In the genomic region with DNA sequence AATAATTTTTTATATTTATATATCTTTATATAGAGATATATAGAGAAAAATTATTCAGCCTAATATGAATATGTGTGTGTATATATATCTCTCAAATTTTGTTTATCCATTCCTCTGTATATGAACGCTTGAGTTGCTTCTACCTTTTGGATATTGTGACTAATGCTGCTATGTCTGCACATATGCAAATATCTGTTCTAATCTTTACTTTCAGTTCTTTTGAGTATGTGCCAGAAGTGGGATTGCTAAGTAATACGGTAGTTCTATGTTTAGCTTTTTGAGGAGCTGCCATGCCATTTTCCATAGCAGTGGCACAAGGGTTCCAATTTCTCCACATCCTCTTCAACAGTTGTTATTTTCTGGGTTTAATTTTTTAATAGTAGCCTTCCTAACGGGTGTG, we compare ENCODE assay signal across 9 cellular contexts.
A peak's percentile ranks its signal among the peaks of the same experiment; 100 is the strongest.
DNase-seq lines count a peak whose midpoint lies in the region; ATAC-seq and TF ChIP-seq lines count a peak whose summit lies in the region.
"Had no signal": no experiment of that assay in that cellular context is flagged by ENCODE, and none has a peak within 500 bp of the region (broad histone marks: within the 10 kb centered on the region; RNA-seq: fewer than 3 reads in every experiment).

No MANE protein-coding gene starts in this region.

- 25 to 40% (median 28%) methylated on average over 3 of the region's 3 CpGs for WGBS in psoas muscle, 3 donors
- no CpG with 5 or more reads among the region's 3 CpGs for WGBS in mesenchymal stem cell

- H3K18ac ChIP-seq in mesenchymal stem cell (ENCODE audit: low read depth in 1 of 2, low read length in 2 of 2): no peak overlapping the region

- H4K8ac ChIP-seq in mesenchymal stem cell (ENCODE audit: low read length): no peak overlapping the region

- no peak for TF ChIP-seq CTCF in psoas muscle (IDR thresholded peaks at IDR 0.05)
- TF ChIP-seq CTCF in tibial artery (IDR thresholded peaks at IDR 0.05): no peak

- H3K79me1 ChIP-seq in mesenchymal stem cell (replicated peaks; ENCODE audit: low read length, poor library complexity, severe bottlenecking): no peaks in the 10 kb centered on the region

- peak overlapping the region; percentile 0 for H3K4me3 ChIP-seq in psoas muscle
- no peak overlapping the region for H3K4me3 ChIP-seq in mesenchymal stem cell (ENCODE audit: insufficient read depth in 1 of 2, low read depth in 1 of 2, low read length in 2 of 2)
- no peak overlapping the region for H3K4me3 ChIP-seq in tibial artery
- H3K4me3 ChIP-seq: uterus had no signal

- H3K27ac Mint-ChIP-seq in activated CD4-positive, alpha-beta memory T cell treated with anti-CD3 and anti-CD28 coated beads for 36 hours: peak overlapping the region; percentile 24
- H3K27ac Mint-ChIP-seq in activated CD4-positive, alpha-beta memory T cell treated with anti-CD3 and anti-CD28 coated beads, Interleukin-2, amount 10 ng/mL, durations not matched to agents 7 days and 5 days: no peak overlapping the region

- CTCF ChIA-PET in activated CD4-positive, alpha-beta memory T cell treated with anti-CD3 and anti-CD28 coated beads for 36 hours (lab: Charles Lee): interaction anchor here (1.0 to 2.4 kb wide), 3 partner anchors 12 to 18 kb away, joined by 3 to 18 read pairs (median 12); no protein-coding TSS in a partner anchor
- CTCF ChIA-PET in activated CD4-positive, alpha-beta memory T cell treated with anti-CD3 and anti-CD28 coated beads, Interleukin-2, amount 10 ng/mL, durations not matched to agents 7 days and 5 days (lab: Charles Lee): no interaction called here

- peak overlapping the region; percentile 36 for H3K27ac ChIP-seq in psoas muscle
- H3K27ac ChIP-seq in mesenchymal stem cell (ENCODE audit: low read length, poor library complexity, severe bottlenecking): no peak overlapping the region
- no peak overlapping the region for H3K27ac ChIP-seq in tibial artery
- H3K27ac ChIP-seq: uterus had no signal

- intact Hi-C loops in activated CD4-positive, alpha-beta memory T cell treated with anti-CD3 and anti-CD28 coated beads for 36 hours (cut with micrococcal nuclease): no loop called here
- intact Hi-C loops in psoas muscle (cut with DNase I): no loop called here
- intact Hi-C loops in tibial artery (cut with DNase I; ENCODE audit: low total_unique reads): no loop called here

- no peak overlapping the region for H4K91ac ChIP-seq in mesenchymal stem cell (ENCODE audit: low read length)

- H3K36me3 Mint-ChIP-seq in activated CD4-positive, alpha-beta memory T cell treated with anti-CD3 and anti-CD28 coated beads for 36 hours: no peaks in the 10 kb centered on the region
- no peaks in the 10 kb centered on the region for H3K36me3 Mint-ChIP-seq in activated CD4-positive, alpha-beta memory T cell treated with anti-CD3 and anti-CD28 coated beads, Interleukin-2, amount 10 ng/mL, durations not matched to agents 7 days and 5 days (ENCODE audit: low read depth)

- POLR2A ChIA-PET in activated CD4-positive, alpha-beta memory T cell treated with anti-CD3 and anti-CD28 coated beads for 36 hours (lab: Charles Lee): interaction anchor here (3.0 kb wide), 1 partner anchor 14 kb away, joined by 25 read pairs; no protein-coding TSS in a partner anchor
- POLR2A ChIA-PET in activated CD4-positive, alpha-beta memory T cell treated with anti-CD3 and anti-CD28 coated beads, Interleukin-2, amount 10 ng/mL, durations not matched to agents 7 days and 5 days (lab: Charles Lee): interaction anchor here (1.0 kb wide), 1 partner anchor 45 kb away, joined by 3 read pairs; no protein-coding TSS in a partner anchor

- ATAC-seq in HG02678 (IDR thresholded peaks at IDR 0.05; ENCODE audit: unreplicated experiment) (peak; percentile 78), psoas muscle (peak; percentile 53 to 86 (median 73))

- H3K36me3 ChIP-seq in psoas muscle (ENCODE audit: insufficient read depth in 1 of 2, low read depth in 1 of 2) (no peaks in the 10 kb centered on the region), mesenchymal stem cell (ENCODE audit: control insufficient read depth in 1 of 2, insufficient read depth in 2 of 2, low read depth in 1 of 2, low read length in 2 of 2) (no peaks in the 10 kb centered on the region), tibial artery (no peaks in the 10 kb centered on the region)
- H3K36me3 ChIP-seq: uterus had no signal

- no peak overlapping the region for H3K4me2 ChIP-seq in mesenchymal stem cell (ENCODE audit: low read length, poor library complexity, severe bottlenecking)

- H3K4ac ChIP-seq in mesenchymal stem cell (ENCODE audit: low read depth in 1 of 2, low read length in 2 of 2): no peak overlapping the region

- DNase-seq in activated CD4-positive, alpha-beta memory T cell treated with anti-CD3 and anti-CD28 coated beads for 36 hours: no peak
- DNase-seq in activated CD4-positive, alpha-beta memory T cell treated with anti-CD3 and anti-CD28 coated beads, Interleukin-2, amount 10 ng/mL, durations not matched to agents 7 days and 5 days: no peak
- DNase-seq in NAMALWA (ENCODE audit: low spot score) (peak; percentile 61), psoas muscle (no peak), mesenchymal stem cell (no peak), tibial artery (no peak), SW 1271 (lab: John Stamatoyannopoulos, UW) (no peak)
- DNase-seq: uterus had no signal

- H3K9ac ChIP-seq in mesenchymal stem cell (ENCODE audit: low read length): no peak overlapping the region

- H3K4me1 ChIP-seq in psoas muscle (peaks cover 17% of the 10 kb centered on the region), mesenchymal stem cell (ENCODE audit: control insufficient read depth, insufficient read depth, low read depth, low read length) (no peaks in the 10 kb centered on the region), tibial artery (no peaks in the 10 kb centered on the region)
- H3K4me1 ChIP-seq: uterus had no signal

- H3K9me3 ChIP-seq in psoas muscle (no peaks in the 10 kb centered on the region), mesenchymal stem cell (ENCODE audit: control insufficient read depth, low read length) (no peaks in the 10 kb centered on the region), tibial artery (no peaks in the 10 kb centered on the region)
- H3K9me3 ChIP-seq: uterus had no signal

- H3K9me3 Mint-ChIP-seq in activated CD4-positive, alpha-beta memory T cell treated with anti-CD3 and anti-CD28 coated beads for 36 hours: no peaks in the 10 kb centered on the region
- no peaks in the 10 kb centered on the region for H3K9me3 Mint-ChIP-seq in activated CD4-positive, alpha-beta memory T cell treated with anti-CD3 and anti-CD28 coated beads, Interleukin-2, amount 10 ng/mL, durations not matched to agents 7 days and 5 days

- H3K4me3 Mint-ChIP-seq in activated CD4-positive, alpha-beta memory T cell treated with anti-CD3 and anti-CD28 coated beads for 36 hours: no peak overlapping the region
- H3K4me3 Mint-ChIP-seq in activated CD4-positive, alpha-beta memory T cell treated with anti-CD3 and anti-CD28 coated beads, Interleukin-2, amount 10 ng/mL, durations not matched to agents 7 days and 5 days: no peak overlapping the region

- no peak overlapping the region for H2BK12ac ChIP-seq in mesenchymal stem cell (ENCODE audit: low read length in 2 of 2)

- no peak overlapping the region for H2AK5ac ChIP-seq in mesenchymal stem cell (ENCODE audit: low read length, severe bottlenecking)

- no peak overlapping the region for H3K23ac ChIP-seq in mesenchymal stem cell (ENCODE audit: low read length in 2 of 2)

- no peak overlapping the region for H2AFZ ChIP-seq in mesenchymal stem cell (ENCODE audit: low read depth, low read length)

- H2BK5ac ChIP-seq in mesenchymal stem cell (ENCODE audit: low read depth, low read length, poor library complexity, severe bottlenecking): no peak overlapping the region

- H2BK15ac ChIP-seq in mesenchymal stem cell (ENCODE audit: low read depth, poor library complexity, severe bottlenecking): no peak overlapping the region

- H3K27me3 Mint-ChIP-seq in activated CD4-positive, alpha-beta memory T cell treated with anti-CD3 and anti-CD28 coated beads for 36 hours: no peaks in the 10 kb centered on the region
- peaks cover 2% of the 10 kb centered on the region for H3K27me3 Mint-ChIP-seq in activated CD4-positive, alpha-beta memory T cell treated with anti-CD3 and anti-CD28 coated beads, Interleukin-2, amount 10 ng/mL, durations not matched to agents 7 days and 5 days

- H3K4me1 Mint-ChIP-seq in activated CD4-positive, alpha-beta memory T cell treated with anti-CD3 and anti-CD28 coated beads for 36 hours (ENCODE audit: low read depth): peaks cover 55% of the 10 kb centered on the region
- peaks cover 36% of the 10 kb centered on the region for H3K4me1 Mint-ChIP-seq in activated CD4-positive, alpha-beta memory T cell treated with anti-CD3 and anti-CD28 coated beads, Interleukin-2, amount 10 ng/mL, durations not matched to agents 7 days and 5 days

- H2BK120ac ChIP-seq in mesenchymal stem cell (ENCODE audit: low read depth, low read length): no peak overlapping the region

- H3K27me3 ChIP-seq in psoas muscle (ENCODE audit: insufficient read depth in 3 of 3, low read length in 2 of 3): no peaks in the 10 kb centered on the region
- no peaks in the 10 kb centered on the region for H3K27me3 ChIP-seq in mesenchymal stem cell (ENCODE audit: control insufficient read depth in 1 of 2, insufficient read depth in 1 of 2, low read length in 2 of 2)
- no peaks in the 10 kb centered on the region for H3K27me3 ChIP-seq in tibial artery
- H3K27me3 ChIP-seq: uterus had no signal

- no peak overlapping the region for H3K14ac ChIP-seq in mesenchymal stem cell (ENCODE audit: low read length in 2 of 2)
